In the genomic region with DNA sequence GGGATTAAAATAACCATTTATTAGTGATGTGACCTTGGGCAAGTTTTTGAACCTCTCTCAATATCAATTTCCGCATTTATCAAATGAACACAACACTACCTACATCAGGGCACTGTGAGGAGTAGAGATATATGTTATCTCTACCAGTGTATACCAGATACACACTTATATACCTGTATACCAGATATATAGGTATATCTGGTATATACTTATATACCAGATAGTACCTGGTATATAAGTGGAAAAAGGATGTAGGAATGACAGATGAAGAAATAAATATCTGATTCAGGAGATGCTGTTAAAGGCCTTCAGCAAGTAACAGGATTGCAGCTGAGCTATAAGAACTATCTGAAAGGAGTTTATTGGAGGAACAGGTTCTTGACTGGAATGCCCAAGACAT, we compare ENCODE assay signal across 9 cellular contexts.
ATAC-seq and TF ChIP-seq lines count a peak whose summit lies in the region.
"Had no signal": no experiment of that assay in that cellular context is flagged by ENCODE, and none has a peak within 500 bp of the region (broad histone marks: within the 10 kb centered on the region; RNA-seq: fewer than 3 reads in every experiment).

No MANE protein-coding gene starts in this region.

- H3K4me3 ChIP-seq in HEK293 (ENCODE audit: low read depth, low read length), result no peak overlapping the region
- H3K4me3 ChIP-seq: A549; BLaER1; BLaER1 treated with 17β-estradiol and CSF1 and Interleukin-3, amounts not matched to agents 10 nM and 100 nM had no signal

- no peak overlapping the region for H3K27ac ChIP-seq in HEK293 (ENCODE audit: extremely low read depth, low read depth, low read length)
- H3K27ac ChIP-seq: 22Rv1; A549; BLaER1; BLaER1 treated with 17β-estradiol and CSF1 and Interleukin-3, amounts not matched to agents 10 nM and 100 nM; C4-2B had no signal

- H3K4me1 ChIP-seq in HEK293 (ENCODE audit: control insufficient read depth, insufficient read depth, low read length), result no peaks in the 10 kb centered on the region
- H3K4me1 ChIP-seq: BE2C had no signal

- H3K9me3 ChIP-seq in HEK293 (ENCODE audit: control insufficient read depth, insufficient read depth, low read depth, low read length), result no peaks in the 10 kb centered on the region
- H3K9me3 ChIP-seq: BE2C had no signal

- no peak for TF ChIP-seq CTCF in HEK293 (tag by site-specific recombination; IDR thresholded peaks at IDR 0.05)

- ATAC-seq in HG02571 (IDR thresholded peaks at IDR 0.05; ENCODE audit: unreplicated experiment), result no peak
- ATAC-seq: A549; CD8-positive, alpha-beta T cell had no signal

- POLR2A ChIA-PET in HEK293 (lab: Yijun Ruan, JAX), result no interaction called here

- CTCF ChIA-PET in HEK293 (lab: Yijun Ruan, JAX), result no interaction called here

- H3K36me3 ChIP-seq in HEK293 (ENCODE audit: control insufficient read depth in 2 of 2, insufficient read depth in 1 of 2, low read length in 2 of 2), result no peaks in the 10 kb centered on the region
- H3K36me3 ChIP-seq: BE2C; BLaER1; BLaER1 treated with 17β-estradiol and CSF1 and Interleukin-3, amounts not matched to agents 10 nM and 100 nM had no signal

TF ChIP-seq in HEK293, 187 proteins besides CTCF, POLR2A, EP300 and RAD21:
- no peak for TF ChIP-seq GFI1B (tag by site-specific recombination; IDR thresholded peaks at IDR 0.05)
- peak; percentile 96 for TF ChIP-seq ZNF211 (tag by site-specific recombination; IDR thresholded peaks at IDR 0.05; ENCODE audit: low read depth)
- no peak for TF ChIP-seq ZBTB48 (tag by site-specific recombination; IDR thresholded peaks at IDR 0.05)
- no peak for TF ChIP-seq ZNF214 (tag by site-specific recombination; IDR thresholded peaks at IDR 0.05; ENCODE audit: borderline replicate concordance)
